In genomic region chr2:69789762-69790600, GRCh38 we compare ENCODE assay signal across 8 cellular contexts. TPM values are rescaled to one million over a fixed set of nuclear protein-coding genes. Genes with fewer than 3 reads are reported as not detected.
DNase-seq lines count a peak whose midpoint lies in the region; ATAC-seq, FAIRE-seq and TF ChIP-seq lines count a peak whose summit lies in the region.

No MANE protein-coding gene starts in this region.

- TF ChIP-seq CTCF in Peyer's patch (IDR thresholded peaks at IDR 0.05) (no peak), glutamatergic neuron (IDR thresholded peaks at IDR 0.05; ENCODE audit: partially characterized antibody, unreplicated experiment) (no peak)

- peak overlapping the region; percentile 40 for H3K27ac Mint-ChIP-seq in glutamatergic neuron (ENCODE audit: unreplicated experiment)

- H3K4me3 ChIP-seq in ACC112 (ENCODE audit: low read depth, low read length) (peak overlapping the region; percentile 64), Peyer's patch (peak overlapping the region in 1 of 4 donors; percentile 10), skin epidermis (no peak overlapping the region)

- H3K36me3 ChIP-seq in ACC112 (ENCODE audit: insufficient read depth, low read length) = no peaks in the 10 kb centered on the region; the same call in 1 of the 2 replicates
- peaks cover 0 to 23% (median 0%) of the 10 kb centered on the region in 3 donors for H3K36me3 ChIP-seq in Peyer's patch

- peak; percentile 43 for ATAC-seq in GM21390 (IDR thresholded peaks at IDR 0.05; ENCODE audit: unreplicated experiment)

- DNase-seq in Peyer's patch = no peak
- no peak for DNase-seq in glutamatergic neuron
- no peak for DNase-seq in effector CD8-positive, alpha-beta T cell (lab: John Stamatoyannopoulos, UW)
- DNase-seq in NCI-H187 (lab: John Stamatoyannopoulos, UW) = no peak
- no peak for DNase-seq in urothelium cell line (ENCODE audit: low spot score)

- no peak for TF ChIP-seq POLR2A in Peyer's patch (IDR thresholded peaks at IDR 0.05)

- peaks cover 16% of the 10 kb centered on the region for H3K4me1 Mint-ChIP-seq in glutamatergic neuron (ENCODE audit: low read depth, unreplicated experiment)

- peak overlapping the region; percentile 33 for H2AFZ ChIP-seq in ACC112 (ENCODE audit: low read length, unreplicated experiment)

- H3K9me3 Mint-ChIP-seq in glutamatergic neuron (ENCODE audit: unreplicated experiment) = no peaks in the 10 kb centered on the region

- H3K4me1 ChIP-seq in ACC112 (ENCODE audit: control insufficient read depth, insufficient read depth, low read length, unreplicated experiment) = peaks cover 31% of the 10 kb centered on the region
- H3K4me1 ChIP-seq in Peyer's patch = peaks cover 0 to 10% (median 0%) of the 10 kb centered on the region in 4 donors

- H3K9me3 ChIP-seq in Peyer's patch = no peaks in the 10 kb centered on the region

- peak overlapping the region; percentile 62 for H3K27ac ChIP-seq in ACC112 (ENCODE audit: low read depth, low read length)
- H3K27ac ChIP-seq in Peyer's patch = peak overlapping the region; percentile 8 to 62 (median 18)
- peak overlapping the region in 13 of 21 experiments; percentile 0 to 72 (median 59) for H3K27ac ChIP-seq in skin epidermis

- H3K27me3 ChIP-seq in ACC112 (ENCODE audit: insufficient read depth, low read length) (no peaks in the 10 kb centered on the region), Peyer's patch (no peaks in the 10 kb centered on the region)

- H3K79me2 ChIP-seq in ACC112 (ENCODE audit: control insufficient read depth, insufficient read depth, low read length, unreplicated experiment) = no peaks in the 10 kb centered on the region

- H3K36me3 Mint-ChIP-seq in glutamatergic neuron (ENCODE audit: unreplicated experiment) = no peaks in the 10 kb centered on the region

- FAIRE-seq in urothelium cell line (lab: Jason Lieb, UNC) = no peak

- H3K4me3 Mint-ChIP-seq in glutamatergic neuron (ENCODE audit: unreplicated experiment) = peak overlapping the region; percentile 3

- H3K27me3 Mint-ChIP-seq in glutamatergic neuron (ENCODE audit: unreplicated experiment) = no peaks in the 10 kb centered on the region

RNA-seq across cellular contexts. Expression of gene GMCL1, which starts 39.5 kb away (rescaled TPM):
- 10 to 100 TPM; 15.4 to 29.2 (median 23.0) TPM for total RNA-seq in Peyer's patch
- 11.6 TPM for total RNA-seq in glutamatergic neuron (ENCODE audit: unreplicated experiment)

RNA-seq across cellular contexts. Expression of gene ANXA4, which starts 48.0 kb away (rescaled TPM):
- total RNA-seq in Peyer's patch (100 to 1,000 TPM; 106 to 216 (median 156) TPM), glutamatergic neuron (ENCODE audit: unreplicated experiment) (3.1 TPM)

Comparison
In these comparisons a context has a peak if more than half of its experiments do, and no peak if none do; other contexts are left out.
1. RNA of gene ANXA4, which starts 48.0 kb away (total RNA-seq): 106 to 216 TPM in Peyer's patch; 3.1 TPM in glutamatergic neuron (single experiment); every median in the first group is over 10 times any median in the second.
2. Peak in every context shown above with its lines, with median percentiles within 50 percentile points of each other: H3K27ac ChIP-seq.